ENCODE assay signal across 16 cellular contexts in genomic region chr9:5511935-5512580, GRCh38. TPM values are rescaled to one million over a fixed set of nuclear protein-coding genes. Genes with fewer than 3 reads are reported as not detected.
DNase-seq lines count a peak whose midpoint lies in the region; ATAC-seq and TF ChIP-seq lines count a peak whose summit lies in the region.
"Had no signal": no experiment of that assay in that cellular context is flagged by ENCODE, and none has a peak within 500 bp of the region (broad histone marks: within the 10 kb centered on the region; RNA-seq: fewer than 3 reads in every experiment).

No MANE protein-coding gene starts in this region.

- H3K27me3 ChIP-seq in heart left ventricle (no peaks in the 10 kb centered on the region), OCI-LY3 (ENCODE audit: low read depth, low read length) (no peaks in the 10 kb centered on the region), endodermal cell (ENCODE audit: control insufficient read depth, insufficient read depth, low read length, poor library complexity, severe bottlenecking) (no peaks in the 10 kb centered on the region), suprapubic skin (no peaks in the 10 kb centered on the region), gastroesophageal sphincter (no peaks in the 10 kb centered on the region)
- H3K27me3 ChIP-seq in effector memory CD4-positive, alpha-beta T cell (replicated peaks; ENCODE audit: control insufficient read depth, insufficient read depth, low read length, poor library complexity, severe bottlenecking), result no peaks in the 10 kb centered on the region
- H3K27me3 ChIP-seq: BLaER1 treated with 17β-estradiol and CSF1 and Interleukin-3, amounts not matched to agents 10 nM and 100 nM; tibial nerve had no signal

- WGBS in heart left ventricle, 4 donors, result 67 to 79% (median 76%) methylated on average over 6 of the region's 6 CpGs
- WGBS in endodermal cell (ENCODE audit: insufficient coverage in 1 of 2, insufficient read length in 1 of 2), 2 experiments, result 82 to 90% methylated on average over 4 to 6 of the region's 6 CpGs
- 76% methylated on average over 6 of the region's 6 CpGs for WGBS in suprapubic skin
- 58 to 69% methylated on average over 4 to 6 of the region's 6 CpGs for WGBS in gastroesophageal sphincter (ENCODE audit: low coverage in 1 of 2), 2 donors

- H3K4me2 ChIP-seq in OCI-LY3 (ENCODE audit: low read length), result peak overlapping the region; percentile 74

- H4K20me1 ChIP-seq in OCI-LY3 (ENCODE audit: insufficient read depth, low read length), result no peaks in the 10 kb centered on the region
- H4K20me1 ChIP-seq: BLaER1 treated with 17β-estradiol and CSF1 and Interleukin-3, amounts not matched to agents 10 nM and 100 nM had no signal

- no peaks in the 10 kb centered on the region for H3K27me3 Mint-ChIP-seq in endodermal cell (ENCODE audit: insufficient read depth)

- DNase-seq in heart left ventricle (no peak), left cardiac atrium (no peak), endodermal cell (no peak), suprapubic skin (ENCODE audit: low spot score in 2 of 2) (no peak)
- no peak for DNase-seq in effector memory CD4-positive, alpha-beta T cell
- DNase-seq: activated gamma-delta T cell treated with Interleukin-2 at 50 U/mL for 16 hours, head of caudate nucleus, NCI-H2029 had no signal

- ATAC-seq in heart left ventricle, result peak in 1 of 4 donors; percentile 14
- no peak for ATAC-seq in left cardiac atrium
- no peak for ATAC-seq in GM18868 (IDR thresholded peaks at IDR 0.05; ENCODE audit: unreplicated experiment)
- ATAC-seq in gastroesophageal sphincter, result no peak
- ATAC-seq: K562 had no signal

- peak overlapping the region in 7 of 12 donors; percentile 30 to 58 (median 52) for H3K4me3 ChIP-seq in heart left ventricle
- peak overlapping the region; percentile 65 for H3K4me3 ChIP-seq in OCI-LY3 (ENCODE audit: low read length)
- H3K4me3 ChIP-seq in endodermal cell (ENCODE audit: low read length), result no peak overlapping the region
- H3K4me3 ChIP-seq in suprapubic skin, result no peak overlapping the region
- H3K4me3 ChIP-seq in effector memory CD4-positive, alpha-beta T cell (ENCODE audit: insufficient read depth, low read depth, low read length, poor library complexity, severe bottlenecking), result no peak overlapping the region
- peak overlapping the region in 1 of 2 donors; percentile 33 for H3K4me3 ChIP-seq in gastroesophageal sphincter
- H3K4me3 ChIP-seq: K562 had no signal

- no peak overlapping the region for H3K27ac Mint-ChIP-seq in endodermal cell

- no peaks in the 10 kb centered on the region for H3K36me3 ChIP-seq in heart left ventricle
- H3K36me3 ChIP-seq in OCI-LY3 (replicated peaks; ENCODE audit: low read depth, low read length), result no peaks in the 10 kb centered on the region
- H3K36me3 ChIP-seq in endodermal cell (ENCODE audit: control insufficient read depth, insufficient read depth, low read length), result no peaks in the 10 kb centered on the region
- H3K36me3 ChIP-seq in suprapubic skin, result no peaks in the 10 kb centered on the region
- H3K36me3 ChIP-seq in effector memory CD4-positive, alpha-beta T cell (ENCODE audit: control insufficient read depth, insufficient read depth, low read length), result no peaks in the 10 kb centered on the region
- no peaks in the 10 kb centered on the region for H3K36me3 ChIP-seq in gastroesophageal sphincter
- H3K36me3 ChIP-seq: BLaER1 treated with 17β-estradiol and CSF1 and Interleukin-3, amounts not matched to agents 10 nM and 100 nM; tibial nerve had no signal

- H3K4me1 ChIP-seq in heart left ventricle (peaks cover 0 to 58% (median 41%) of the 10 kb centered on the region in 12 donors), OCI-LY3 (ENCODE audit: low read length) (peaks cover 72% of the 10 kb centered on the region), endodermal cell (ENCODE audit: control insufficient read depth, insufficient read depth, low read length) (no peaks in the 10 kb centered on the region), suprapubic skin (peaks cover 15% of the 10 kb centered on the region), gastroesophageal sphincter (peaks cover 0 to 6% (median 0%) of the 10 kb centered on the region in 3 donors)
- H3K4me1 ChIP-seq in effector memory CD4-positive, alpha-beta T cell (ENCODE audit: control insufficient read depth, insufficient read depth, low read length, poor library complexity, severe bottlenecking), result peaks cover 8% of the 10 kb centered on the region

- H3K9me3 ChIP-seq in heart left ventricle (no peaks in the 10 kb centered on the region), OCI-LY3 (ENCODE audit: insufficient read depth, low read length) (no peaks in the 10 kb centered on the region), endodermal cell (ENCODE audit: control insufficient read depth, low read length) (no peaks in the 10 kb centered on the region), suprapubic skin (no peaks in the 10 kb centered on the region), gastroesophageal sphincter (no peaks in the 10 kb centered on the region)
- no peaks in the 10 kb centered on the region for H3K9me3 ChIP-seq in effector memory CD4-positive, alpha-beta T cell (ENCODE audit: control insufficient read depth, low read length)
- H3K9me3 ChIP-seq: tibial nerve had no signal

- no peaks in the 10 kb centered on the region for H3K36me3 Mint-ChIP-seq in endodermal cell (ENCODE audit: low read depth)

- peak overlapping the region in 6 of 12 donors; percentile 58 to 94 (median 72) for H3K27ac ChIP-seq in heart left ventricle
- H3K27ac ChIP-seq in OCI-LY3 (ENCODE audit: low read length), result peak overlapping the region; percentile 91; the same call in 1 of the 2 replicates
- no peak overlapping the region for H3K27ac ChIP-seq in endodermal cell (ENCODE audit: low read depth, low read length)
- H3K27ac ChIP-seq in suprapubic skin, result peak overlapping the region; percentile 22
- no peak overlapping the region for H3K27ac ChIP-seq in effector memory CD4-positive, alpha-beta T cell (ENCODE audit: insufficient read depth, low read length, poor library complexity, severe bottlenecking)
- H3K27ac ChIP-seq in gastroesophageal sphincter, result no peak overlapping the region

- TF ChIP-seq POLR2A in heart left ventricle (IDR thresholded peaks at IDR 0.05), result no peak
- no peak for TF ChIP-seq POLR2A in suprapubic skin (IDR thresholded peaks at IDR 0.05)
- TF ChIP-seq POLR2A in gastroesophageal sphincter (IDR thresholded peaks at IDR 0.05), result no peak

- no peak overlapping the region for H3K4me3 Mint-ChIP-seq in endodermal cell

- H3K79me2 ChIP-seq in OCI-LY3 (ENCODE audit: low read length), result 0 out of 2 replicates have a peak, but pooled peaks cover 6% of the 10 kb centered on the region

- H3K9ac ChIP-seq in OCI-LY3 (ENCODE audit: low read length) (peak overlapping the region; percentile 61), endodermal cell (ENCODE audit: extremely low read depth, low read length, poor library complexity, severe bottlenecking) (no peak overlapping the region)

- TF ChIP-seq EP300 in suprapubic skin (IDR thresholded peaks at IDR 0.05) (no peak), gastroesophageal sphincter (IDR thresholded peaks at IDR 0.05) (no peak)

- H3K9me3 Mint-ChIP-seq in endodermal cell, result peaks cover 2% of the 10 kb centered on the region

- no peak overlapping the region for H2AFZ ChIP-seq in OCI-LY3 (ENCODE audit: low read depth, low read length)

- no peak for TF ChIP-seq CTCF in heart left ventricle (IDR thresholded peaks at IDR 0.05)
- no peak for TF ChIP-seq CTCF in OCI-LY3 (IDR thresholded peaks at IDR 0.05; ENCODE audit: low read depth, low read length)
- TF ChIP-seq CTCF in endodermal cell (conservative IDR thresholded peaks at IDR 0.05), result peak; percentile 23
- no peak for TF ChIP-seq CTCF in suprapubic skin (IDR thresholded peaks at IDR 0.05)
- TF ChIP-seq CTCF in gastroesophageal sphincter (IDR thresholded peaks at IDR 0.05), result no peak

- intact Hi-C loops in heart left ventricle (cut with DNase I) (loop anchor here in 1 of 10 donors (5.0 kb wide), 1 partner anchor 75 kb away; no protein-coding TSS in a partner anchor), left cardiac atrium (cut with DNase I) (loop anchor here in 1 of 2 donors (5.0 kb wide), 1 partner anchor 65 kb away; no protein-coding TSS in a partner anchor)

- peaks cover 5% of the 10 kb centered on the region for H3K4me1 Mint-ChIP-seq in endodermal cell

RNA-seq across cellular contexts. Expression of gene PDCD1LG2, which starts 1.7 kb away (rescaled TPM):
- total RNA-seq in heart left ventricle, result 10 to 100 TPM in 1 of 9 donors, 1 to 10 TPM in 5, under 1 TPM in 3; 0.86 to 10.5 (median 1.4) TPM
- under 1 TPM; 0.53 to 0.72 TPM for polyA plus RNA-seq in heart left ventricle
- 1 to 10 TPM; 3.3 to 3.6 TPM for total RNA-seq in left cardiac atrium
- not detected for total RNA-seq in endodermal cell
- not detected for polyA plus RNA-seq in endodermal cell (2013, experiment 1 of 2)
- polyA plus RNA-seq in endodermal cell (2013, experiment 2 of 2), result not detected
- 1 to 10 TPM in 2 of 4 donors, under 1 TPM in 2; 0.49 to 2.2 (median 0.99) TPM for total RNA-seq in suprapubic skin
- total RNA-seq in gastroesophageal sphincter, result 1 to 10 TPM in 3 of 4 donors, under 1 TPM in 1; 0.47 to 4.6 (median 2.4) TPM
- total RNA-seq: H1, K562, mononuclear cell had no signal
- polyA plus RNA-seq: H1, K562 had no signal

Comparison
In these comparisons a context has a peak if more than half of its experiments do, and no peak if none do; other contexts are left out.
1. H3K27ac ChIP-seq: peak in OCI-LY3 (single experiment) and suprapubic skin (single experiment); none in endodermal cell (single experiment), effector memory CD4-positive, alpha-beta T cell (single experiment) and gastroesophageal sphincter (0 of 4).
2. H3K4me3 ChIP-seq: peak in heart left ventricle (7 of 12) and OCI-LY3 (single experiment); none in endodermal cell (single experiment), suprapubic skin (single experiment) and effector memory CD4-positive, alpha-beta T cell (single experiment).